In the genomic region with DNA sequence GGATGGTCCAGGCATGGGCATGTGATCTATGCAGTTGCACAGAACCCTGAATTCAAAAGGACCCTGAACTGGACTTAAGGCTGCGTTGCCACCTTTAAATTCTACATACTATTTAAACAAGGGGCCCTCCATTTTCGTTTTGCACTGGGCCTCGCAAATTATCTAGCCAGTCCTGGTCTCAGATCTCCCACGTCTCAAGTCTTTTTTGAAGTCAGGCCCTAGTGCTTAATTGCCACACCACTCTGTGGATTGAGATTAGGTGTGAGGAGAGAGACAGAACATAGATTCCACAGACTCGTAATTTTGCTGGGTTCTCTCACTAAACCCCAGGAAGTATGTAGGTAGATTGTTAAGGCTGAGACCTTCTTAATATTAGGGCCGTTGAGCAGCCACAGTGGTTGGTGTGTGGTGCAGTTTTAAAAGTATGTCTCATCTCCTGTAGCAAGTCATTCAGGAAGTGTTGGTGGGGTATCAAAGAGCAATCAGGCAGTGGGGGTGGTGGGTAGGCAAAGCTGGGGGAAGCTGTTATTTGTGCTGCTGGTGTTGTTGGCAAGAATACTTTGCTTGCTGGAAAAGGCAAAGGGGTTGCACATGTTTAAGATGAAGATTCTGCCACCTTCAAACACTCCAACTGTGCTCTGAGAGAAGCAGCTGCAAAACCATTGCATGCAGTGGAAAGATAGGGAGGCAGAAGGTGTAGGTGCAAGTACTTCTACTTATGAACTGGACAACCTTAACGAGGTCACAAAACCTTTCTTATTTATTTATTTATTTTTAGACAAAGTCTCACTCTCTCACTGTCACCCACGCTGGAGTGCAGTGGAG, we compare ENCODE assay signal across 9 cellular contexts. TPM values are rescaled to one million over a fixed set of nuclear protein-coding genes. Genes with fewer than 3 reads are reported as not detected.
DNase-seq lines count a peak whose midpoint lies in the region; ATAC-seq and TF ChIP-seq lines count a peak whose summit lies in the region.
"Had no signal": no experiment of that assay in that cellular context is flagged by ENCODE, and none has a peak within 500 bp of the region (broad histone marks: within the 10 kb centered on the region; RNA-seq: fewer than 3 reads in every experiment).

No MANE protein-coding gene starts in this region.

- CTCF ChIA-PET in activated CD4-positive, alpha-beta memory T cell treated with anti-CD3 and anti-CD28 coated beads, Interleukin-2, amount 10 ng/mL, durations not matched to agents 7 days and 5 days (lab: Charles Lee): interaction anchor here (0.7 to 0.9 kb wide), 3 partner anchors 10 to 24 kb away, joined by 3 to 4 read pairs (median 3); no protein-coding TSS in a partner anchor

- in situ Hi-C loops in GM13977 (cut with MboI; ENCODE audit: low pct_unique_long_range_greater_than_20kb, low sequenced_read_pairs, unreplicated experiment): no loop called here

- H3K27me3 Mint-ChIP-seq in IgD-negative memory B cell: peaks cover 2% of the 10 kb centered on the region
- H3K27me3 Mint-ChIP-seq in activated CD4-positive, alpha-beta memory T cell treated with anti-CD3 and anti-CD28 coated beads, Interleukin-2, amount 10 ng/mL, durations not matched to agents 7 days and 5 days: no peaks in the 10 kb centered on the region

- no peaks in the 10 kb centered on the region for H3K36me3 ChIP-seq in left lung

- H3K36me3 Mint-ChIP-seq in IgD-negative memory B cell: peaks cover 12% of the 10 kb centered on the region
- peaks cover 52% of the 10 kb centered on the region for H3K36me3 Mint-ChIP-seq in activated CD4-positive, alpha-beta memory T cell treated with anti-CD3 and anti-CD28 coated beads, Interleukin-2, amount 10 ng/mL, durations not matched to agents 7 days and 5 days (ENCODE audit: low read depth)

- peak overlapping the region in 1 of 2 donors; percentile 5 for H3K27ac ChIP-seq in left lung

- peaks cover 0 to 5% (median 3%) of the 10 kb centered on the region in 3 donors for H3K9me3 Mint-ChIP-seq in IgD-negative memory B cell
- peaks cover 7% of the 10 kb centered on the region for H3K9me3 Mint-ChIP-seq in activated CD4-positive, alpha-beta memory T cell treated with anti-CD3 and anti-CD28 coated beads, Interleukin-2, amount 10 ng/mL, durations not matched to agents 7 days and 5 days

- H3K4me3 Mint-ChIP-seq in IgD-negative memory B cell: peak overlapping the region in 1 of 4 donors; percentile 5
- peak overlapping the region; percentile 58 for H3K4me3 Mint-ChIP-seq in activated CD4-positive, alpha-beta memory T cell treated with anti-CD3 and anti-CD28 coated beads, Interleukin-2, amount 10 ng/mL, durations not matched to agents 7 days and 5 days

- intact Hi-C loops in left lung (cut with DNase I) (no loop called here), cardiac septum (cut with DNase I) (no loop called here)

- H3K4me1 Mint-ChIP-seq in IgD-negative memory B cell: peaks cover 22 to 34% (median 31%) of the 10 kb centered on the region in 3 donors
- H3K4me1 Mint-ChIP-seq in activated CD4-positive, alpha-beta memory T cell treated with anti-CD3 and anti-CD28 coated beads, Interleukin-2, amount 10 ng/mL, durations not matched to agents 7 days and 5 days: peaks cover 77% of the 10 kb centered on the region

- H3K4me1 ChIP-seq in left lung: peaks cover 0 to 39% of the 10 kb centered on the region in 2 donors

- no peak overlapping the region for H3K4me3 ChIP-seq in left lung
- H3K4me3 ChIP-seq: lung had no signal

- no peaks in the 10 kb centered on the region for H3K27me3 ChIP-seq in left lung

- POLR2A ChIA-PET in activated CD4-positive, alpha-beta memory T cell treated with anti-CD3 and anti-CD28 coated beads, Interleukin-2, amount 10 ng/mL, durations not matched to agents 7 days and 5 days (lab: Charles Lee): interaction anchor here (1.1 to 16.8 kb wide), 7 partner anchors 8 to 107 kb away, joined by 3 to 203 read pairs (median 4); a partner anchor contains a TSS

- peak; percentile 16 for ATAC-seq in left lung

- TF ChIP-seq CTCF in left lung (IDR thresholded peaks at IDR 0.05) (no peak), GM13977 (IDR thresholded peaks at IDR 0.05; ENCODE audit: extremely low read depth, insufficient read depth, missing control alignments) (no peak)

- peaks cover 0 to 4% of the 10 kb centered on the region in 2 donors for H3K9me3 ChIP-seq in left lung

- peak overlapping the region in 2 of 3 donors; percentile 1 to 23 for H3K27ac Mint-ChIP-seq in IgD-negative memory B cell
- peak overlapping the region; percentile 97 for H3K27ac Mint-ChIP-seq in activated CD4-positive, alpha-beta memory T cell treated with anti-CD3 and anti-CD28 coated beads, Interleukin-2, amount 10 ng/mL, durations not matched to agents 7 days and 5 days

- peak; percentile 72 for DNase-seq in activated CD4-positive, alpha-beta memory T cell treated with anti-CD3 and anti-CD28 coated beads, Interleukin-2, amount 10 ng/mL, durations not matched to agents 7 days and 5 days
- DNase-seq in left lung (no peak), 8988T (no peak), cardiac septum (ENCODE audit: low spot score) (no peak), GM03348 (ENCODE audit: low spot score) (no peak), GM13977 (ENCODE audit: low spot score) (no peak)
- DNase-seq in stimulated activated naive CD4-positive, alpha-beta T cell (lab: John Stamatoyannopoulos, UW): peak; percentile 20 to 56 (median 36)

RNA-seq across cellular contexts. Expression of a gene that starts 11.2 kb away (rescaled TPM):
- 8.7 TPM for polyA plus RNA-seq in IgD-negative memory B cell
- 10 to 100 TPM; 21.6 to 23.3 TPM for total RNA-seq in activated CD4-positive, alpha-beta memory T cell treated with anti-CD3 and anti-CD28 coated beads, Interleukin-2, amount 10 ng/mL, durations not matched to agents 7 days and 5 days
- total RNA-seq in left lung (10 to 100 TPM; 17.2 to 39.7 TPM), cardiac septum (2.4 TPM)

RNA-seq across cellular contexts. Expression of a gene that starts 45.0 kb away (rescaled TPM):
- polyA plus RNA-seq in IgD-negative memory B cell: 109 TPM
- total RNA-seq in activated CD4-positive, alpha-beta memory T cell treated with anti-CD3 and anti-CD28 coated beads, Interleukin-2, amount 10 ng/mL, durations not matched to agents 7 days and 5 days: 10 to 100 TPM; 32.0 to 33.8 TPM
- 1 to 10 TPM; 1.4 to 2.8 TPM for total RNA-seq in left lung
- total RNA-seq in cardiac septum: 0.13 TPM

Comparison
In these comparisons a context has a peak if more than half of its experiments do, and no peak if none do; other contexts are left out.
1. DNase-seq: peak in activated CD4-positive, alpha-beta memory T cell treated with anti-CD3 and anti-CD28 coated beads, Interleukin-2, amount 10 ng/mL, durations not matched to agents 7 days and 5 days (single experiment) and stimulated activated naive CD4-positive, alpha-beta T cell (6 of 6); none in left lung (0 of 2), 8988T (single experiment), cardiac septum (single experiment), GM03348 (single experiment) and GM13977 (single experiment).
2. RNA of a gene that starts 45.0 kb away (total RNA-seq): 32.0 to 33.8 TPM in activated CD4-positive, alpha-beta memory T cell treated with anti-CD3 and anti-CD28 coated beads, Interleukin-2, amount 10 ng/mL, durations not matched to agents 7 days and 5 days; 1.4 to 2.8 TPM in left lung and 0.13 TPM in cardiac septum (single experiment); every median in the first group is over 4 times any median in the second.